ENCODE assay signal across 2 cellular contexts in genomic region chr1:9244501-9245229, GRCh38.
TF ChIP-seq lines count a peak whose summit lies in the region.

No MANE protein-coding gene starts in this region.

TF ChIP-seq in HepG2, 621 proteins besides CTCF, POLR2A, EP300 and RAD21:
- no peak for TF ChIP-seq ZBTB21 (CRISPR knock-in tag; IDR thresholded peaks at IDR 0.05)
- TF ChIP-seq CAMTA2 (CRISPR knock-in tag; IDR thresholded peaks at IDR 0.05; ENCODE audit: borderline replicate concordance), result no peak
- TF ChIP-seq STAG1 (CRISPR knock-in tag; IDR thresholded peaks at IDR 0.05), result 0 out of 2 replicates have a peak, but pooled peaks have one; percentile 6
- TF ChIP-seq ZSCAN30 (CRISPR knock-in tag; IDR thresholded peaks at IDR 0.05), result no peak
- TF ChIP-seq HNF4A (CRISPR knock-in tag; IDR thresholded peaks at IDR 0.05), result 0 out of 2 replicates have a peak, but pooled peaks have one; percentile 8

TF ChIP-seq in GM23338, 12 proteins besides CTCF, POLR2A, EP300 and RAD21:
- TF ChIP-seq ZNF114 (CRISPR knock-in tag; IDR thresholded peaks at IDR 0.05) (no peak), EZH2 (IDR thresholded peaks at IDR 0.05; ENCODE audit: low read depth, unreplicated experiment) (no peak), ETS1 (IDR thresholded peaks at IDR 0.05) (no peak), ZNF462 (CRISPR knock-in tag; IDR thresholded peaks at IDR 0.05) (no peak), POLR2AphosphoS5 (IDR thresholded peaks at IDR 0.05; ENCODE audit: low read depth) (no peak), CREB1 (CRISPR knock-in tag; IDR thresholded peaks at IDR 0.05; ENCODE audit: low read depth) (no peak), ZNF331 (CRISPR knock-in tag; IDR thresholded peaks at IDR 0.05; ENCODE audit: low read depth) (no peak), NANOG (IDR thresholded peaks at IDR 0.05; ENCODE audit: borderline replicate concordance) (no peak), EZH2phosphoT487 (IDR thresholded peaks at IDR 0.05; ENCODE audit: unreplicated experiment) (no peak), REST (IDR thresholded peaks at IDR 0.05; ENCODE audit: unreplicated experiment) (no peak), STAT1 (IDR thresholded peaks at IDR 0.05; ENCODE audit: unreplicated experiment) (no peak), JUNB (IDR thresholded peaks at IDR 0.05; ENCODE audit: unreplicated experiment) (no peak)
